8 cellular contexts compared by ENCODE assay signal in genomic region chr16:77807-78443, GRCh38. TPM values are rescaled to one million over a fixed set of nuclear protein-coding genes. Genes with fewer than 3 reads are reported as not detected.
DNase-seq lines count a peak whose midpoint lies in the region; ATAC-seq and TF ChIP-seq lines count a peak whose summit lies in the region.

A gene with protein sequence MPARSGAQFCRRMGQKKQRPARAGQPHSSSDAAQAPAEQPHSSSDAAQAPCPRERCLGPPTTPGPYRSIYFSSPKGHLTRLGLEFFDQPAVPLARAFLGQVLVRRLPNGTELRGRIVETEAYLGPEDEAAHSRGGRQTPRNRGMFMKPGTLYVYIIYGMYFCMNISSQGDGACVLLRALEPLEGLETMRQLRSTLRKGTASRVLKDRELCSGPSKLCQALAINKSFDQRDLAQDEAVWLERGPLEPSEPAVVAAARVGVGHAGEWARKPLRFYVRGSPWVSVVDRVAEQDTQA (plus strand): TSS chr16:78225. CDS start chr16:78310, 85 bp downstream.

- H3K36me3 ChIP-seq in SJCRH30 (peaks cover 6% of the 10 kb centered on the region; the same call in 1 of the 2 replicates), neuron (ENCODE audit: insufficient read depth, low read length) (peaks cover 13% of the 10 kb centered on the region), subcutaneous abdominal adipose tissue (ENCODE audit: control insufficient read depth in 5 of 5, insufficient read depth in 5 of 5, low read length in 5 of 5) (peaks cover 0 to 20% (median 14%) of the 10 kb centered on the region in 5 donors)

- H2AFZ ChIP-seq in neuron (ENCODE audit: low read depth, low read length) = peak within 1 kb of the TSS; percentile 91

- no peak for TF ChIP-seq CTCF in foreskin keratinocyte (conservative IDR thresholded peaks at IDR 0.05)

- H3K27me3 ChIP-seq in SJCRH30 (no peaks in the 10 kb centered on the region), foreskin keratinocyte (no peaks in the 10 kb centered on the region), neuron (ENCODE audit: insufficient read depth, low read length) (no peaks in the 10 kb centered on the region), subcutaneous abdominal adipose tissue (ENCODE audit: control insufficient read depth in 5 of 5, insufficient read depth in 4 of 5, low read length in 5 of 5) (peaks cover 0 to 1% (median 0%) of the 10 kb centered on the region in 5 donors)

- H3K4me1 ChIP-seq in SJCRH30 (peaks cover 48% of the 10 kb centered on the region), foreskin keratinocyte (peaks cover 11% of the 10 kb centered on the region), neuron (ENCODE audit: insufficient read depth, low read length) (peaks cover 47% of the 10 kb centered on the region), subcutaneous abdominal adipose tissue (ENCODE audit: control insufficient read depth in 5 of 5, insufficient read depth in 5 of 5, low read length in 5 of 5) (peaks cover 7 to 62% (median 54%) of the 10 kb centered on the region in 5 donors)

- H3K9me3 ChIP-seq in SJCRH30 (replicated peaks) (no peaks in the 10 kb centered on the region), neuron (ENCODE audit: low read length) (no peaks in the 10 kb centered on the region), subcutaneous abdominal adipose tissue (ENCODE audit: control insufficient read depth in 5 of 5, low read length in 5 of 5) (no peaks in the 10 kb centered on the region)

- peak within 1 kb of the TSS; percentile 75 for H3K4me3 ChIP-seq in SJCRH30
- peak within 1 kb of the TSS; percentile 68 for H3K4me3 ChIP-seq in neuron (ENCODE audit: low read length)
- peak within 1 kb of the TSS; percentile 57 to 84 (median 80) for H3K4me3 ChIP-seq in subcutaneous abdominal adipose tissue (ENCODE audit: low read depth in 1 of 5, low read length in 5 of 5)

- ATAC-seq in GM21360 (IDR thresholded peaks at IDR 0.05; ENCODE audit: unreplicated experiment) (peak; percentile 63), foreskin keratinocyte (peak; percentile 44)

- DNase-seq in COLO829 (ENCODE audit: low spot score) (peak; percentile 94), HuH-7 (ENCODE audit: low spot score) (peak; percentile 96), SJCRH30 (peak; percentile 81 to 83), activated gamma-delta T cell treated with Interleukin-2 at 50 U/mL for 16 hours (peak; percentile 81), foreskin keratinocyte (peak in 1 of 2 donors; percentile 37)

- peak within 1 kb of the TSS; percentile 26 to 91 (median 83) for H3K9ac ChIP-seq in subcutaneous abdominal adipose tissue (ENCODE audit: low read length in 5 of 5)

- H3K27ac ChIP-seq in SJCRH30 (peak within 1 kb of the TSS; percentile 77), foreskin keratinocyte (peak within 1 kb of the TSS; percentile 79), subcutaneous abdominal adipose tissue (ENCODE audit: low read depth, low read length) (peak within 1 kb of the TSS; percentile 82)

RNA-seq across cellular contexts. Expression of the gene that starts here (rescaled TPM):
- 37.8 and 47.2 TPM in 2 replicates for total RNA-seq in SJCRH30 (2014; rRNA removed; shearing (Covaris generic))
- 64.5 and 77.7 TPM in 2 replicates for total RNA-seq in foreskin keratinocyte
- polyA plus RNA-seq in foreskin keratinocyte = 76.2 and 105 TPM in 2 replicates
